In the genomic region with DNA sequence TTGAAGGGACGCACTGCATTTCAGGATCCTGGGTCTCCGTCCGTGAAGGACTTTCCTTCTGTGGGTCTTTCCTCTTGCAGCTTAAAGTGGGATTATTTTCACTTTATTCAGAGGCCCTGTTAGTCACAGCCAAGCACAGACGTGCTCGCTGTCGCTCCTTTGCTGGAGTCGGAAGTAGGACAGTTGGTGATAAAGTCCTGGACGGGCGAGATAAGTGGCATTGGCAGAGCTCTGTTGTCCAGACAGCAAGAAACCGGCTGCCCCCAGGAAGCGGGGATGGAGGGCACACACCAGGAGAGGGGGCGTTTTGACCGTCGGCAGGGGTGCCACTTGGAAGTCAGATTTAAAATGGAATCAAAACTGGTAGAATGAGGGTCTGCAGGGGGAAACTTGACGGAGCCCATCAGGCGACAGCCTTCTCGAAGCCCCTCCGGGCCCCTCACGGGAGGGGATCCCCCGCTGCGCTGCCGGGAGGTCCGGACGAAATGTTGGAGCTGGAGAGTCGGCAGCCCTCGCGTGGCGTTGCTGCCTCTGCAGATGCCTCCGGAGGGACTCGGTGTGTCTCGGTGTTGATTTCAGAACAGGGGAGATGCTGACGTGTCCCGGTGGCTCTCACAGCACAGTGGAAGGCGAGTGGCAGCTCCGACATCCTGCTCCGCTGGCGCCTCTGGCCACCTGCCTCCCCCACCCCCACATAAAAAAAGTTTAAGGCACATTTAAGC, we compare ENCODE assay signal across 9 cellular contexts.
DNase-seq lines count a peak whose midpoint lies in the region; ATAC-seq and TF ChIP-seq lines count a peak whose summit lies in the region.
"Had no signal": no experiment of that assay in that cellular context is flagged by ENCODE, and none has a peak within 500 bp of the region (broad histone marks: within the 10 kb centered on the region; RNA-seq: fewer than 3 reads in every experiment).

No MANE protein-coding gene starts in this region.

- no peak for TF ChIP-seq POLR2A in thyroid gland (IDR thresholded peaks at IDR 0.05)

- no peak overlapping the region for H2AK5ac ChIP-seq in mesendoderm (ENCODE audit: low read length)

- no peak overlapping the region for H2BK15ac ChIP-seq in mesendoderm (replicated peaks; ENCODE audit: low read depth)

- ATAC-seq in HG03139 (IDR thresholded peaks at IDR 0.05; ENCODE audit: unreplicated experiment) = no peak

- no peak overlapping the region for H3K23ac ChIP-seq in mesendoderm (ENCODE audit: low read length)

- H3K4me1 ChIP-seq in ascending aorta = no peaks in the 10 kb centered on the region
- H3K4me1 ChIP-seq in mesendoderm (ENCODE audit: control insufficient read depth, low read depth, low read length) = no peaks in the 10 kb centered on the region
- no peaks in the 10 kb centered on the region for H3K4me1 ChIP-seq in thyroid gland

- H3K79me2 ChIP-seq in mesendoderm (ENCODE audit: control insufficient read depth, insufficient read depth, low read length) = no peaks in the 10 kb centered on the region

- H3K56ac ChIP-seq in mesendoderm (ENCODE audit: low read length) = no peak overlapping the region

- no peak for TF ChIP-seq CTCF in ascending aorta (IDR thresholded peaks at IDR 0.05)
- no peak for TF ChIP-seq CTCF in thyroid gland (IDR thresholded peaks at IDR 0.05)

- H3K4me3 ChIP-seq in ascending aorta (peak overlapping the region; percentile 21 to 39), mesendoderm (ENCODE audit: low read length) (no peak overlapping the region), thyroid gland (replicated peaks in 1 of 3) (no peak overlapping the region)

- peak; percentile 43 for DNase-seq in activated T-cell treated with anti-CD3 and anti-CD28 coated beads for 24 hours (ENCODE audit: low read depth)
- DNase-seq in activated T-cell treated with anti-CD3 and anti-CD28 coated beads for 4 hours = no peak
- no peak for DNase-seq in ascending aorta (ENCODE audit: low spot score in 2 of 2)
- peak; percentile 32 for DNase-seq in mesendoderm
- no peak for DNase-seq in epidermal melanocyte (ENCODE audit: insufficient read length, low spot score)
- no peak for DNase-seq in thyroid gland
- no peak for DNase-seq in Kasumi-1 (lab: John Stamatoyannopoulos, UW)
- DNase-seq: NCI-H1417 treated with DMSO at 0.1 percent for 48 hours had no signal

- H2BK5ac ChIP-seq in mesendoderm (ENCODE audit: low read length) = no peak overlapping the region

- no peak overlapping the region for H4K5ac ChIP-seq in mesendoderm (ENCODE audit: low read length)

- no peak overlapping the region for H3K18ac ChIP-seq in mesendoderm (ENCODE audit: low read length)

- no peak overlapping the region for H3K4ac ChIP-seq in mesendoderm (ENCODE audit: low read depth, low read length)

- H3K27ac ChIP-seq in ascending aorta = no peak overlapping the region
- H3K27ac ChIP-seq in mesendoderm (ENCODE audit: low read depth, low read length) = no peak overlapping the region
- no peak overlapping the region for H3K27ac ChIP-seq in thyroid gland

- H4K8ac ChIP-seq in mesendoderm (ENCODE audit: low read depth, low read length) = no peak overlapping the region

- H3K9ac ChIP-seq in mesendoderm (ENCODE audit: low read length) = no peak overlapping the region

- intact Hi-C loops in ascending aorta (cut with DNase I) = no loop called here
- intact Hi-C loops in thyroid gland (cut with DNase I) = loop anchor here (10.0 kb wide), 1 partner anchor 125 kb away; no protein-coding TSS in a partner anchor

- no peaks in the 10 kb centered on the region for H3K79me1 ChIP-seq in mesendoderm (ENCODE audit: low read length)

- no peaks in the 10 kb centered on the region for H3K36me3 ChIP-seq in ascending aorta
- no peaks in the 10 kb centered on the region for H3K36me3 ChIP-seq in mesendoderm (ENCODE audit: control insufficient read depth, insufficient read depth, low read length)
- H3K36me3 ChIP-seq in thyroid gland = no peaks in the 10 kb centered on the region

- H2BK120ac ChIP-seq in mesendoderm (ENCODE audit: low read depth, low read length) = no peak overlapping the region

- H3K9me3 ChIP-seq in ascending aorta = no peaks in the 10 kb centered on the region
- no peaks in the 10 kb centered on the region for H3K9me3 ChIP-seq in thyroid gland

- no peaks in the 10 kb centered on the region for H3K27me3 ChIP-seq in ascending aorta
- H3K27me3 ChIP-seq in mesendoderm (ENCODE audit: insufficient read depth, low read length, poor library complexity) = no peaks in the 10 kb centered on the region
- no peaks in the 10 kb centered on the region for H3K27me3 ChIP-seq in thyroid gland

- no CpG with 5 or more reads among the region's 37 CpGs for WGBS in mesendoderm (ENCODE audit: extremely low coverage, insufficient coverage, low lambda C conversion rate)
- WGBS in thyroid gland, 2 donors = 68 to 70% methylated on average over 18 to 24 of the region's 37 CpGs

- H3K4me2 ChIP-seq in mesendoderm (ENCODE audit: low read length) = no peak overlapping the region

Comparison
In these comparisons a context has a peak if more than half of its experiments do, and no peak if none do; other contexts are left out.
1. DNase-seq: peak in activated T-cell treated with anti-CD3 and anti-CD28 coated beads for 24 hours (single experiment) and mesendoderm (single experiment); none in activated T-cell treated with anti-CD3 and anti-CD28 coated beads for 4 hours (single experiment), ascending aorta (0 of 2), epidermal melanocyte (single experiment), thyroid gland (0 of 2) and Kasumi-1 (0 of 2).
2. H3K4me3 ChIP-seq: peak in ascending aorta (2 of 2); none in mesendoderm (single experiment) and thyroid gland (0 of 3).